Comparison of ENCODE assay signal across 8 cellular contexts in the genomic region with DNA sequence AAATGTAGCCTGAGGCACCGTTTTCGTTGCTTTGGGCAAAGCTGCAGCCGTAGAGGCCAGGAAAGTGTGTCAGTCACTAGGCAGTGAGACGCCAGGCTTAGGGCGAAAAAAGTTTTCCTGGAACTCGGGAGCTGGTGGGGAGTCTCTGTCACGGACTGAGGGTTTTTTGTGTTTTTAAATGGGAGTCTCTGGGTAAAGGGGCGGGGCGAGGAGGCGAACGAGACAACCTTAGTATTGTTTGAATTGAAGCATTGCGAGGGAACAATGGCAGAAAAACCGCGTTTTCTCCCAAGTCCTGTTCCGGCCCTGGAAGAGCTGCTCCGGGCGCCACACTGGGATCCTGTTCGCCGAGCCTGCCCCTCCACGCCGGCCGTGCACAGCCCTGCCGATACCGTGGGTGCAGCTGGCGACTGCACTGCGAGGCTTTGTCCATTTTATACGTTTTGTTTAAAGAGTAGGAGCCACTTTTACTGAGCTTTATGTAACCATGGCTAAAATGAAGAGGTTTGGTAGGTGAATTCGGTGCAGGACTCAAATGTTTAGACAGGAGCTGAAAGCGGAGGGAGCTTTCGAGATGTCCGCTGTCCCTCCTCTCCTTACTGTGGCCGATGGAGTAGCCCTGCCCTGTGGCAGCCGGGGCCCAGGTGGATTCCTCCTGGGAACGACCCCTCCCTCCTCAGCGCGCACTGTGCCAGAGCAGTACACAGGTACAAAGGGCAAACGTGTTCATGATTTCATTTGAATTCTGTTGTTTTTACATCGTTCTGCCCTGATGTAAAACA. TPM values are rescaled to one million over a fixed set of nuclear protein-coding genes. Genes with fewer than 3 reads are reported as not detected.
DNase-seq lines count a peak whose midpoint lies in the region; ATAC-seq and TF ChIP-seq lines count a peak whose summit lies in the region.

No MANE protein-coding gene starts in this region.

- H3K36me3 Mint-ChIP-seq in activated naive CD4-positive, alpha-beta T cell treated with anti-CD3 and anti-CD28 coated beads for 36 hours (ENCODE audit: low read depth), result no peaks in the 10 kb centered on the region
- H3K36me3 Mint-ChIP-seq in stimulated activated effector memory CD8-positive, alpha-beta T cell treated with anti-CD3 and anti-CD28 coated beads, Interleukin-12 subunit alpha, Interleukin-12 subunit beta, amount 100 ng/mL, for 72 hours, result no peaks in the 10 kb centered on the region

- TF ChIP-seq CTCF in dorsolateral prefrontal cortex (IDR thresholded peaks at IDR 0.05 in 54 of 56, conservative IDR thresholded peaks at IDR 0.05 in 2 of 56; ENCODE audit: low read depth in 1 of 56, partially characterized antibody in 56 of 56) (no peak), lung (IDR thresholded peaks at IDR 0.05; ENCODE audit: control extremely low read depth, extremely low read depth) (no peak)

- no peak overlapping the region for H3K27ac Mint-ChIP-seq in activated naive CD4-positive, alpha-beta T cell treated with anti-CD3 and anti-CD28 coated beads for 36 hours
- H3K27ac Mint-ChIP-seq in stimulated activated effector memory CD8-positive, alpha-beta T cell treated with anti-CD3 and anti-CD28 coated beads, Interleukin-12 subunit alpha, Interleukin-12 subunit beta, amount 100 ng/mL, for 72 hours, result no peak overlapping the region

- H3K9me3 Mint-ChIP-seq in activated naive CD4-positive, alpha-beta T cell treated with anti-CD3 and anti-CD28 coated beads for 36 hours, result no peaks in the 10 kb centered on the region
- no peaks in the 10 kb centered on the region for H3K9me3 Mint-ChIP-seq in stimulated activated effector memory CD8-positive, alpha-beta T cell treated with anti-CD3 and anti-CD28 coated beads, Interleukin-12 subunit alpha, Interleukin-12 subunit beta, amount 100 ng/mL, for 72 hours

- intact Hi-C loops in activated naive CD4-positive, alpha-beta T cell treated with anti-CD3 and anti-CD28 coated beads for 36 hours (cut with micrococcal nuclease), result no loop called here
- intact Hi-C loops in dorsolateral prefrontal cortex (cut with DNase I), result no loop called here
- intact Hi-C loops in aorta (cut with DNase I), result loop anchor here (5.0 kb wide), 4 partner anchors 34 to 86 kb away; no protein-coding TSS in a partner anchor

- H3K4me3 Mint-ChIP-seq in activated naive CD4-positive, alpha-beta T cell treated with anti-CD3 and anti-CD28 coated beads for 36 hours, result peak overlapping the region; percentile 28
- H3K4me3 Mint-ChIP-seq in stimulated activated effector memory CD8-positive, alpha-beta T cell treated with anti-CD3 and anti-CD28 coated beads, Interleukin-12 subunit alpha, Interleukin-12 subunit beta, amount 100 ng/mL, for 72 hours, result no peak overlapping the region

- DNase-seq in activated naive CD4-positive, alpha-beta T cell treated with anti-CD3 and anti-CD28 coated beads for 36 hours, result no peak
- DNase-seq in activated naive CD4-positive, alpha-beta T cell treated with Interleukin-2 at 50 U/mL for 16 hours, result no peak
- DNase-seq in dorsolateral prefrontal cortex (no peak), lung (ENCODE audit: low spot score) (no peak), aorta (no peak), SW480 (ENCODE audit: low spot score) (no peak)
- no peak for DNase-seq in stimulated activated effector memory CD8-positive, alpha-beta T cell treated with anti-CD3 and anti-CD28 coated beads, Interleukin-12 subunit alpha, Interleukin-12 subunit beta, amount 100 ng/mL, for 72 hours (ENCODE audit: low spot score in 2 of 2)

- H3K4me1 Mint-ChIP-seq in activated naive CD4-positive, alpha-beta T cell treated with anti-CD3 and anti-CD28 coated beads for 36 hours (ENCODE audit: low read depth), result peaks cover 13% of the 10 kb centered on the region
- H3K4me1 Mint-ChIP-seq in stimulated activated effector memory CD8-positive, alpha-beta T cell treated with anti-CD3 and anti-CD28 coated beads, Interleukin-12 subunit alpha, Interleukin-12 subunit beta, amount 100 ng/mL, for 72 hours, result peaks cover 6% of the 10 kb centered on the region

- H3K9me3 ChIP-seq in lung (ENCODE audit: control insufficient read depth in 2 of 2, insufficient read depth in 1 of 2, low read length in 1 of 2) (no peaks in the 10 kb centered on the region), aorta (ENCODE audit: control insufficient read depth, low read length) (no peaks in the 10 kb centered on the region)

- H3K27ac ChIP-seq in dorsolateral prefrontal cortex (peak overlapping the region in 38 of 59 donors; percentile 27 to 92 (median 77)), lung (ENCODE audit: low read depth in 1 of 2, low read length in 1 of 2) (peak overlapping the region; percentile 94 to 97), aorta (ENCODE audit: low read depth in 1 of 2, low read length in 2 of 2) (peak overlapping the region; percentile 80 to 91)

- H3K4me1 ChIP-seq in lung (ENCODE audit: control insufficient read depth in 2 of 2, insufficient read depth in 2 of 2, low read length in 2 of 2) (peaks cover 14 to 25% of the 10 kb centered on the region in 2 donors), aorta (ENCODE audit: control insufficient read depth in 1 of 2, insufficient read depth in 2 of 2, low read length in 2 of 2) (peaks cover 1 to 4% of the 10 kb centered on the region in 2 donors)

- peaks cover 61% of the 10 kb centered on the region for H3K27me3 Mint-ChIP-seq in activated naive CD4-positive, alpha-beta T cell treated with anti-CD3 and anti-CD28 coated beads for 36 hours (ENCODE audit: low read depth)

- H3K4me3 ChIP-seq in dorsolateral prefrontal cortex (peak overlapping the region; percentile 38 to 82 (median 69)), lung (peak overlapping the region; percentile 76), aorta (ENCODE audit: low read length in 2 of 2) (peak overlapping the region; percentile 55 to 89)

- WGBS in lung, 2 donors, result 1 to 2% methylated on average over 38 of the region's 38 CpGs
- 0 to 1% methylated on average over 38 of the region's 38 CpGs for WGBS in aorta, 2 donors

- H3K27me3 ChIP-seq in dorsolateral prefrontal cortex (peaks cover 0 to 74% (median 31%) of the 10 kb centered on the region in 45 donors), lung (ENCODE audit: control insufficient read depth, insufficient read depth) (no peaks in the 10 kb centered on the region), aorta (ENCODE audit: control insufficient read depth in 1 of 2, insufficient read depth in 2 of 2, low read length in 1 of 2) (no peaks in the 10 kb centered on the region)

- ATAC-seq in lung (ENCODE audit: insufficient read depth, low FRiP score), result no peak
- ATAC-seq in aorta (ENCODE audit: low FRiP score), result peak; percentile 25
- no peak for ATAC-seq in stimulated activated effector memory CD8-positive, alpha-beta T cell treated with anti-CD3 and anti-CD28 coated beads, Interleukin-12 subunit alpha, Interleukin-12 subunit beta, amount 100 ng/mL, for 72 hours
- no peak for ATAC-seq in HG03378 (IDR thresholded peaks at IDR 0.05; ENCODE audit: unreplicated experiment)

- CTCF ChIA-PET in activated naive CD4-positive, alpha-beta T cell treated with anti-CD3 and anti-CD28 coated beads for 36 hours (lab: Charles Lee), result interaction anchor here (1.1 to 1.2 kb wide), 2 partner anchors 9 to 17 kb away, joined by 3 to 4 read pairs; no protein-coding TSS in a partner anchor

- H3K36me3 ChIP-seq in lung (ENCODE audit: control insufficient read depth in 2 of 2, insufficient read depth in 2 of 2, low read length in 2 of 2) (peaks cover 0 to 2% of the 10 kb centered on the region in 2 donors), aorta (ENCODE audit: control insufficient read depth in 1 of 2, insufficient read depth in 2 of 2, low read length in 1 of 2) (peaks cover 0 to 1% of the 10 kb centered on the region in 2 donors)

RNA-seq across cellular contexts. Expression of a gene that starts 1.5 kb away (rescaled TPM):
- total RNA-seq in activated naive CD4-positive, alpha-beta T cell treated with anti-CD3 and anti-CD28 coated beads for 36 hours, result not detected
- 100 to 1,000 TPM in 1 of 120 experiments, 10 to 100 TPM in 119; 12.9 to 107 (median 31.0) TPM for total RNA-seq in dorsolateral prefrontal cortex
- 100 to 1,000 TPM; 414 to 627 TPM for total RNA-seq in lung
- polyA plus RNA-seq in lung, result 100 to 1,000 TPM; 169 to 264 TPM
- total RNA-seq in aorta, result 1,000 to 10,000 TPM in 1 of 2 donors, 100 to 1,000 TPM in 1; 693 to 1,110 TPM
- polyA plus RNA-seq in aorta, result 100 to 1,000 TPM; 117 to 670 TPM

RNA-seq across cellular contexts. Expression of a gene that starts 1.6 kb away (rescaled TPM):
- under 1 TPM in 1 of 2 experiments, not detected in 1; 0.07 TPM for total RNA-seq in activated naive CD4-positive, alpha-beta T cell treated with anti-CD3 and anti-CD28 coated beads for 36 hours
- 100 to 1,000 TPM in 1 of 120 experiments, 10 to 100 TPM in 113, 1 to 10 TPM in 6; 7.5 to 122 (median 19.9) TPM for total RNA-seq in dorsolateral prefrontal cortex
- 1,000 to 10,000 TPM in 1 of 2 donors, 100 to 1,000 TPM in 1; 326 to 1,051 TPM for total RNA-seq in lung
- 100 to 1,000 TPM; 114 to 310 TPM for polyA plus RNA-seq in lung
- total RNA-seq in aorta, result 100 to 1,000 TPM; 564 to 910 TPM
- 100 to 1,000 TPM in 1 of 2 donors, 10 to 100 TPM in 1; 73.3 to 379 TPM for polyA plus RNA-seq in aorta

Comparison
In these comparisons a context has a peak if more than half of its experiments do, and no peak if none do; other contexts are left out.
1. RNA of a gene that starts 1.5 kb away (total RNA-seq): 693 to 1,110 TPM in aorta, 414 to 627 TPM in lung and 12.9 to 107 TPM in dorsolateral prefrontal cortex; not detected in activated naive CD4-positive, alpha-beta T cell treated with anti-CD3 and anti-CD28 coated beads for 36 hours; every median in the first group is over 10 times any median in the second.
2. RNA of a gene that starts 1.6 kb away (total RNA-seq): 326 to 1,051 TPM in lung, 564 to 910 TPM in aorta and 7.5 to 122 TPM in dorsolateral prefrontal cortex; 0.07 TPM in activated naive CD4-positive, alpha-beta T cell treated with anti-CD3 and anti-CD28 coated beads for 36 hours; every median in the first group is over 4 times any median in the second.
3. intact Hi-C loops: an anchor here in aorta (5.0 kb wide); none called in activated naive CD4-positive, alpha-beta T cell treated with anti-CD3 and anti-CD28 coated beads for 36 hours and dorsolateral prefrontal cortex.
4. Peak in every context shown above with its lines, with median percentiles within 50 percentile points of each other: H3K27ac ChIP-seq and H3K4me3 ChIP-seq.